Comparison of ENCODE assay signal across 17 cellular contexts in genomic region chr13:97246596-97246995, GRCh38. TPM values are rescaled to one million over a fixed set of nuclear protein-coding genes. Genes with fewer than 3 reads are reported as not detected.
A peak's percentile ranks its signal among the peaks of the same experiment; 100 is the strongest.
DNase-seq lines count a peak whose midpoint lies in the region; ATAC-seq and TF ChIP-seq lines count a peak whose summit lies in the region.
"Had no signal": no experiment of that assay in that cellular context is flagged by ENCODE, and none has a peak within 500 bp of the region (broad histone marks: within the 10 kb centered on the region; RNA-seq: fewer than 3 reads in every experiment).

No MANE protein-coding gene starts in this region.

- H3K27ac ChIP-seq in right cardiac atrium (ENCODE audit: low read length) (peak overlapping the region; percentile 67), gastrocnemius medialis (peak overlapping the region; percentile 62 to 76 (median 68))
- H3K27ac ChIP-seq: SJCRH30 had no signal

- no peaks in the 10 kb centered on the region for H3K27me3 ChIP-seq in right cardiac atrium (ENCODE audit: control insufficient read depth, insufficient read depth)
- no peaks in the 10 kb centered on the region for H3K27me3 ChIP-seq in gastrocnemius medialis
- H3K27me3 ChIP-seq: SJCRH30 had no signal

- H3K9me3 Mint-ChIP-seq in activated CD4-positive, alpha-beta T cell treated with anti-CD3 and anti-CD28 coated beads, Interleukin-2, amount 10 ng/mL, durations not matched to agents 24 days and 14 days = no peaks in the 10 kb centered on the region

- H3K27me3 Mint-ChIP-seq in activated CD4-positive, alpha-beta T cell treated with anti-CD3 and anti-CD28 coated beads, Interleukin-2, amount 10 ng/mL, durations not matched to agents 24 days and 14 days = no peaks in the 10 kb centered on the region

- H3K27ac Mint-ChIP-seq in activated CD4-positive, alpha-beta T cell treated with anti-CD3 and anti-CD28 coated beads, Interleukin-2, amount 10 ng/mL, durations not matched to agents 24 days and 14 days = no peak overlapping the region

- ATAC-seq in right cardiac atrium (no peak), left ventricle myocardium superior (no peak), gastrocnemius medialis (no peak), GM19324 (IDR thresholded peaks at IDR 0.05; ENCODE audit: low FRiP score, unreplicated experiment) (no peak)

- intact Hi-C loops in right cardiac atrium (cut with DNase I) (no loop called here), left ventricle myocardium superior (cut with micrococcal nuclease) (no loop called here), gastrocnemius medialis (cut with DNase I; ENCODE audit: low total_unique reads) (no loop called here)
- intact Hi-C loops in activated CD4-positive, alpha-beta T cell treated with anti-CD3 and anti-CD28 coated beads, Interleukin-2, amount 10 ng/mL, durations not matched to agents 24 days and 14 days (cut with micrococcal nuclease) = no loop called here

- 34% methylated on average over 6 of the region's 6 CpGs for WGBS in right cardiac atrium

- no peaks in the 10 kb centered on the region for H3K36me3 Mint-ChIP-seq in activated CD4-positive, alpha-beta T cell treated with anti-CD3 and anti-CD28 coated beads, Interleukin-2, amount 10 ng/mL, durations not matched to agents 24 days and 14 days (ENCODE audit: low read depth)

- H3K4me3 Mint-ChIP-seq in activated CD4-positive, alpha-beta T cell treated with anti-CD3 and anti-CD28 coated beads, Interleukin-2, amount 10 ng/mL, durations not matched to agents 24 days and 14 days = no peak overlapping the region

- no peak for TF ChIP-seq POLR2A in gastrocnemius medialis (IDR thresholded peaks at IDR 0.05)

- peak overlapping the region; percentile 30 for H3K4me3 ChIP-seq in right cardiac atrium (ENCODE audit: low read length)
- peak overlapping the region; percentile 9 to 20 for H3K4me3 ChIP-seq in foreskin fibroblast (ENCODE audit: low read depth in 1 of 2, low read length in 2 of 2)
- peak overlapping the region; percentile 11 to 26 (median 18) for H3K4me3 ChIP-seq in gastrocnemius medialis
- H3K4me3 ChIP-seq: SJCRH30 had no signal

- TF ChIP-seq CTCF in foreskin fibroblast (IDR thresholded peaks at IDR 0.05; ENCODE audit: low read depth, low read length) (no peak), gastrocnemius medialis (IDR thresholded peaks at IDR 0.05 in 4 of 5, conservative IDR thresholded peaks at IDR 0.05 in 1 of 5) (no peak)

- no peaks in the 10 kb centered on the region for H3K9me3 ChIP-seq in right cardiac atrium (ENCODE audit: control insufficient read depth, low read length)
- no peaks in the 10 kb centered on the region for H3K9me3 ChIP-seq in gastrocnemius medialis
- H3K9me3 ChIP-seq: Caco-2, SJCRH30 had no signal

- DNase-seq in right cardiac atrium (no peak), left ventricle myocardium superior (no peak), foreskin fibroblast (no peak), gastrocnemius medialis (no peak), SK-N-DZ (ENCODE audit: low spot score) (no peak)
- no peak for DNase-seq in stimulated activated CD4-positive, alpha-beta T cell treated with anti-CD3 and anti-CD28 coated beads, Interleukin-2, amount 100 ng/mL, for 24 hours
- no peak for DNase-seq in activated CD4-positive, alpha-beta T cell treated with anti-CD3 and anti-CD28 coated beads, Interleukin-2, amount 10 ng/mL, durations not matched to agents 24 days and 14 days
- DNase-seq: ACHN; activated naive CD4-positive, alpha-beta T cell; Caco-2; central memory CD4-positive, alpha-beta T cell; GOT3; NCI-H2029; retina; SJCRH30; stimulated activated naive CD4-positive, alpha-beta T cell had no signal

- H3K4me1 Mint-ChIP-seq in activated CD4-positive, alpha-beta T cell treated with anti-CD3 and anti-CD28 coated beads, Interleukin-2, amount 10 ng/mL, durations not matched to agents 24 days and 14 days = peaks cover 3% of the 10 kb centered on the region

- in situ Hi-C loops in gastrocnemius medialis (cut with MboI; ENCODE audit: low sequenced_read_pairs in 4 of 4) = no loop called here

- no peaks in the 10 kb centered on the region for H3K36me3 ChIP-seq in gastrocnemius medialis

- H3K4me1 ChIP-seq in right cardiac atrium (ENCODE audit: control insufficient read depth, insufficient read depth, low read length) (peaks cover 19% of the 10 kb centered on the region), gastrocnemius medialis (peaks cover 87 to 98% of the 10 kb centered on the region in 2 donors)

RNA-seq across cellular contexts. Expression of gene MBNL2, which starts 24.5 kb away (rescaled TPM):
- total RNA-seq in right cardiac atrium (10 to 100 TPM; 71.8 to 89.6 (median 76.2) TPM), left ventricle myocardium superior (66.7 TPM), gastrocnemius medialis (10 to 100 TPM; 47.9 to 92.0 (median 71.3) TPM)
- polyA plus RNA-seq in right cardiac atrium = 23.2 TPM
- 18.6 and 21.7 TPM in 2 replicates for polyA plus RNA-seq in SK-N-DZ (2014; cell fraction: cytosol; rRNA removed)
- 28.6 and 35.0 TPM in 2 replicates for polyA plus RNA-seq in SK-N-DZ (2014; cell fraction: nucleus; rRNA removed)
- total RNA-seq in activated CD4-positive, alpha-beta T cell treated with anti-CD3 and anti-CD28 coated beads, Interleukin-2, amount 10 ng/mL, durations not matched to agents 24 days and 14 days = 22.0 and 24.5 TPM in 2 replicates
